Comparison of ENCODE assay signal across 1 cellular context in genomic region chr16:50438041-50438437, GRCh38.
TF ChIP-seq lines count a peak whose summit lies in the region.

No MANE protein-coding gene starts in this region.

TF ChIP-seq in HepG2, 621 proteins besides CTCF, POLR2A, EP300 and RAD21 (continued from another document and continues in another):
- TF ChIP-seq PRDM10 (CRISPR knock-in tag; IDR thresholded peaks at IDR 0.05; ENCODE audit: low read depth), result no peak
- no peak for TF ChIP-seq ISX (CRISPR knock-in tag; conservative IDR thresholded peaks at IDR 0.05)
- no peak for TF ChIP-seq ZNF3 (CRISPR knock-in tag; IDR thresholded peaks at IDR 0.05)
- no peak for TF ChIP-seq ZNF383 (CRISPR knock-in tag; IDR thresholded peaks at IDR 0.05; ENCODE audit: borderline replicate concordance)
- no peak for TF ChIP-seq ZNF224 (CRISPR knock-in tag; IDR thresholded peaks at IDR 0.05)
- no peak for TF ChIP-seq HMGXB3 (CRISPR knock-in tag; IDR thresholded peaks at IDR 0.05; ENCODE audit: borderline replicate concordance)
- TF ChIP-seq SP2 (CRISPR knock-in tag; IDR thresholded peaks at IDR 0.05), result no peak
- no peak for TF ChIP-seq TCF12 (IDR thresholded peaks at IDR 0.05)
- TF ChIP-seq TCF12 (CRISPR knock-in tag; IDR thresholded peaks at IDR 0.05), result no peak
- TF ChIP-seq HNF1B (CRISPR knock-in tag; IDR thresholded peaks at IDR 0.05), result peak; percentile 70; the same call in 1 of the 2 replicates
- no peak for TF ChIP-seq ATF1 (CRISPR knock-in tag; IDR thresholded peaks at IDR 0.05)
- no peak for TF ChIP-seq EEA1 (CRISPR knock-in tag; IDR thresholded peaks at IDR 0.05; ENCODE audit: borderline replicate concordance)
- TF ChIP-seq BHLHE40 (IDR thresholded peaks at IDR 0.05; ENCODE audit: low read length), result peak; percentile 98
- no peak for TF ChIP-seq FOXP1 (IDR thresholded peaks at IDR 0.05)
- 0 out of 2 replicates have a peak, but pooled peaks have one; percentile 26 for TF ChIP-seq FOXP1 (CRISPR knock-in tag; IDR thresholded peaks at IDR 0.05)
- no peak for TF ChIP-seq TEF (CRISPR knock-in tag; IDR thresholded peaks at IDR 0.05)
- no peak for TF ChIP-seq CHCHD3 (CRISPR knock-in tag; IDR thresholded peaks at IDR 0.05)
- no peak for TF ChIP-seq KIAA2018 (CRISPR knock-in tag; IDR thresholded peaks at IDR 0.05; ENCODE audit: borderline replicate concordance)
- TF ChIP-seq NPAS2 (CRISPR knock-in tag; IDR thresholded peaks at IDR 0.05; ENCODE audit: borderline replicate concordance), result no peak
- TF ChIP-seq SATB2 (CRISPR knock-in tag; IDR thresholded peaks at IDR 0.05), result no peak
- TF ChIP-seq MTA1 (CRISPR knock-in tag; IDR thresholded peaks at IDR 0.05; ENCODE audit: borderline replicate concordance), result no peak
- TF ChIP-seq REXO4 (CRISPR knock-in tag; IDR thresholded peaks at IDR 0.05; ENCODE audit: borderline replicate concordance), result no peak
- TF ChIP-seq ZNF484 (CRISPR knock-in tag; IDR thresholded peaks at IDR 0.05; ENCODE audit: borderline replicate concordance, low read depth), result no peak
- no peak for TF ChIP-seq KDM6A (CRISPR knock-in tag; IDR thresholded peaks at IDR 0.05; ENCODE audit: low read depth)
- no peak for TF ChIP-seq RORA (CRISPR knock-in tag; IDR thresholded peaks at IDR 0.05)
- no peak for TF ChIP-seq KLF15 (CRISPR knock-in tag; IDR thresholded peaks at IDR 0.05; ENCODE audit: borderline replicate concordance)
- TF ChIP-seq GMEB2 (CRISPR knock-in tag; IDR thresholded peaks at IDR 0.05; ENCODE audit: low read depth), result no peak
- no peak for TF ChIP-seq TERF1 (CRISPR knock-in tag; IDR thresholded peaks at IDR 0.05)
- no peak for TF ChIP-seq ZFP82 (CRISPR knock-in tag; IDR thresholded peaks at IDR 0.05; ENCODE audit: borderline replicate concordance)
- TF ChIP-seq FOSL2 (CRISPR knock-in tag; IDR thresholded peaks at IDR 0.05), result peak; percentile 97
- TF ChIP-seq SRF (IDR thresholded peaks at IDR 0.05; ENCODE audit: low read depth, low read length), result no peak
- TF ChIP-seq CC2D1A (CRISPR knock-in tag; IDR thresholded peaks at IDR 0.05), result no peak
- TF ChIP-seq ZFY (CRISPR knock-in tag; IDR thresholded peaks at IDR 0.05), result no peak
- TF ChIP-seq ZNF230 (CRISPR knock-in tag; IDR thresholded peaks at IDR 0.05), result no peak
- no peak for TF ChIP-seq HMGA1 (CRISPR knock-in tag; conservative IDR thresholded peaks at IDR 0.05)
- no peak for TF ChIP-seq GRHL1 (CRISPR knock-in tag; conservative IDR thresholded peaks at IDR 0.05)
